10 cellular contexts compared by ENCODE assay signal in the genomic region with DNA sequence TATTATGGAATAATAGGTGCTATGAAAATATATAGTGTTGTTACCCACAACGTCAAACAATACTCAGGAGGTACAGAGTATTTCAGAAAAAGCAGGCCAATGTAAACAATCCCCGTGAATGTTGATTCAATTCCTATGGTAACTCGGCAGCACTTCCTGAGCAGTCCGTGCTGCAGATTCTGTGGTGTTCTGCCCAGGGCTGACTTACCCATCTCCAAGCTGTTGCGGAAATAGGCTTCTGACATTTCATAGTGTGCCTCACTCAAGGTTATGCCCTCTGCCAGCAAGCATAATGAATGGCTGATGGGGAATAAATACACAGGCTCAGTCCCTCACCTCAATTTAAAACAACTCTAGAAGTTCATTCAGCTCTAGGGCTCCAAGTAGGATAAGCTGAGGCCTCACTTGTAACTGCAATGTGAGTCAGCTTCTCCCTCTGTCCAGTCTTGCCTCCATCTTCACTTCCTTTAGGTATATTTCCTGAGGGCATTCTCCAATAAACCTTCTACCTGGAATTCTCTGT.
DNase-seq lines count a peak whose midpoint lies in the region; ATAC-seq, FAIRE-seq and TF ChIP-seq lines count a peak whose summit lies in the region.
"Had no signal": no experiment of that assay in that cellular context is flagged by ENCODE, and none has a peak within 500 bp of the region (broad histone marks: within the 10 kb centered on the region; RNA-seq: fewer than 3 reads in every experiment).

No MANE protein-coding gene starts in this region.

- no peak overlapping the region for H3K4me3 Mint-ChIP-seq in activated naive CD8-positive, alpha-beta T cell treated with anti-CD3 and anti-CD28 coated beads, Interleukin-2, amount 50 U/mL, for 24 hours
- H3K4me3 Mint-ChIP-seq: central memory CD8-positive, alpha-beta T cell had no signal

- no peak overlapping the region for H2AFZ ChIP-seq in OCI-LY7 (ENCODE audit: low read length)

- POLR2A ChIA-PET in OCI-LY7 (lab: Charles Lee), result interaction anchor here (0.7 kb wide), 1 partner anchor 388 kb away, joined by 3 read pairs; no protein-coding TSS in a partner anchor

- DNase-seq in stimulated activated CD4-positive, alpha-beta T cell treated with anti-CD3 and anti-CD28 coated beads, Interleukin-15, amount 100 ng/mL, for 24 hours, result peak; percentile 3
- no peak for DNase-seq in stimulated activated CD4-positive, alpha-beta T cell treated with anti-CD3 and anti-CD28 coated beads, Interleukin-4, amount 100 ng/mL, for 24 hours
- DNase-seq in activated naive CD8-positive, alpha-beta T cell treated with anti-CD3 and anti-CD28 coated beads, Interleukin-2, amount 50 U/mL, for 24 hours, result no peak
- DNase-seq in iPS-NIHi7 (ENCODE audit: extremely low spot score), result peak; percentile 12
- DNase-seq in urothelium cell line (ENCODE audit: low spot score), result peak; percentile 26
- no peak for DNase-seq in OCI-LY7 (ENCODE audit: low spot score)
- DNase-seq in activated CD4-positive, CD25-positive, alpha-beta regulatory T cell treated with anti-CD3 and anti-CD28 coated beads, Interleukin-2, amount 50 U/mL, for 72 hours, result no peak
- DNase-seq in NCI-H187 treated with DMSO at 0.1 percent for 48 hours (lab: John Stamatoyannopoulos, UW), result no peak
- DNase-seq: DND-41 had no signal

- no peak for TF ChIP-seq CTCF in OCI-LY7 (conservative IDR thresholded peaks at IDR 0.05; ENCODE audit: low read length)

- ATAC-seq in activated naive CD8-positive, alpha-beta T cell treated with anti-CD3 and anti-CD28 coated beads, Interleukin-2, amount 50 U/mL, for 24 hours, result peak; percentile 54

- no peak overlapping the region for H3K4me3 ChIP-seq in OCI-LY7 (ENCODE audit: low read depth, low read length, poor library complexity, severe bottlenecking)

- H3K4me2 ChIP-seq in OCI-LY7 (ENCODE audit: low read length), result no peak overlapping the region

- H3K4me1 Mint-ChIP-seq in activated naive CD8-positive, alpha-beta T cell treated with anti-CD3 and anti-CD28 coated beads, Interleukin-2, amount 50 U/mL, for 24 hours, result peaks cover 20% of the 10 kb centered on the region
- H3K4me1 Mint-ChIP-seq: central memory CD8-positive, alpha-beta T cell had no signal

- no peaks in the 10 kb centered on the region for H4K20me1 ChIP-seq in OCI-LY7 (ENCODE audit: insufficient read depth, low read length)

- H3K9me2 ChIP-seq in OCI-LY7 (ENCODE audit: insufficient read depth, low read length), result no peaks in the 10 kb centered on the region

- H3K79me2 ChIP-seq in OCI-LY7 (ENCODE audit: insufficient read depth, low read depth, low read length), result no peaks in the 10 kb centered on the region

- no peaks in the 10 kb centered on the region for H3K36me3 ChIP-seq in OCI-LY7 (ENCODE audit: insufficient read depth, low read length)

- no peaks in the 10 kb centered on the region for H3K9me3 ChIP-seq in OCI-LY7 (ENCODE audit: low read length)

- no peak overlapping the region for H3K27ac Mint-ChIP-seq in activated naive CD8-positive, alpha-beta T cell treated with anti-CD3 and anti-CD28 coated beads, Interleukin-2, amount 50 U/mL, for 24 hours

- no peaks in the 10 kb centered on the region for H3K4me1 ChIP-seq in OCI-LY7 (ENCODE audit: insufficient read depth, low read length, poor library complexity, severe bottlenecking)

- H3K27ac ChIP-seq in OCI-LY7 (ENCODE audit: low read depth, low read length, poor library complexity, severe bottlenecking), result no peak overlapping the region

- peak; percentile 94 for FAIRE-seq in urothelium cell line (lab: Jason Lieb, UNC)

- H3K27me3 Mint-ChIP-seq in activated naive CD8-positive, alpha-beta T cell treated with anti-CD3 and anti-CD28 coated beads, Interleukin-2, amount 50 U/mL, for 24 hours, result no peaks in the 10 kb centered on the region
- H3K27me3 Mint-ChIP-seq: central memory CD8-positive, alpha-beta T cell had no signal

- intact Hi-C loops in OCI-LY7 (cut with micrococcal nuclease; ENCODE audit: unreplicated experiment), result no loop called here

- BruUV-seq in OCI-LY7 (replicated peaks; lab: Mats Ljungman, UMichigan), result no TSS peak

- CTCF ChIA-PET in OCI-LY7 (lab: Charles Lee; ENCODE audit: unreplicated experiment), result no interaction called here

- H3K9me3 Mint-ChIP-seq in activated naive CD8-positive, alpha-beta T cell treated with anti-CD3 and anti-CD28 coated beads, Interleukin-2, amount 50 U/mL, for 24 hours, result peaks cover 4% of the 10 kb centered on the region

- H3K36me3 Mint-ChIP-seq in activated naive CD8-positive, alpha-beta T cell treated with anti-CD3 and anti-CD28 coated beads, Interleukin-2, amount 50 U/mL, for 24 hours (ENCODE audit: low read depth), result no peaks in the 10 kb centered on the region

Comparison
In these comparisons a context has a peak if more than half of its experiments do, and no peak if none do; other contexts are left out.
1. DNase-seq: peak in stimulated activated CD4-positive, alpha-beta T cell treated with anti-CD3 and anti-CD28 coated beads, Interleukin-15, amount 100 ng/mL, for 24 hours (single experiment), iPS-NIHi7 (single experiment) and urothelium cell line (single experiment); none in stimulated activated CD4-positive, alpha-beta T cell treated with anti-CD3 and anti-CD28 coated beads, Interleukin-4, amount 100 ng/mL, for 24 hours (single experiment), activated naive CD8-positive, alpha-beta T cell treated with anti-CD3 and anti-CD28 coated beads, Interleukin-2, amount 50 U/mL, for 24 hours (single experiment), OCI-LY7 (single experiment), activated CD4-positive, CD25-positive, alpha-beta regulatory T cell treated with anti-CD3 and anti-CD28 coated beads, Interleukin-2, amount 50 U/mL, for 72 hours (single experiment) and NCI-H187 treated with DMSO at 0.1 percent for 48 hours (single experiment).